Comparison of ENCODE assay signal across 24 cellular contexts in genomic region chr10:121129266-121129665, GRCh38.
"Had no signal": no experiment of that assay in that cellular context is flagged by ENCODE, and none has a peak within 500 bp of the region (broad histone marks: within the 10 kb centered on the region; RNA-seq: fewer than 3 reads in every experiment).

No MANE protein-coding gene starts in this region.

- H3K27me3 ChIP-seq: SJCRH30 had no signal

- H3K9ac ChIP-seq: KMS-11 had no signal

- H3K9me3 ChIP-seq: SJCRH30 had no signal

- H3K4me1 Mint-ChIP-seq: IgD-negative memory B cell had no signal

- DNase-seq: Kasumi-1, MM.1S, NCI-H1092 treated with DMSO at 0.1 percent for 48 hours, NCI-H1436, NCI-H187, NCI-H2029, NCI-H2081 treated with DMSO at 0.1 percent for 48 hours, NCI-H2171, NCI-H226, NCI-H446, NCI-H510A, NCI-H524 treated with DMSO at 0.1 percent for 48 hours, NCI-H69, NCI-H774, PC-3, SHP77, SJCRH30 had no signal

- H3K36me3 ChIP-seq: SJCRH30 had no signal

- ATAC-seq: K562, Panc1, PC-3, SK-N-SH treated with all-trans-retinoic acid at 6 μM for 48 hours had no signal

- H3K36me3 Mint-ChIP-seq: IgD-negative memory B cell had no signal

- H3K27ac ChIP-seq: HL-60, KMS-11, RWPE1, SJCRH30 had no signal

- H3K4me2 ChIP-seq: KMS-11 had no signal

- H3K4me3 ChIP-seq: K562, SJCRH30 had no signal
